18 cellular contexts compared by ENCODE assay signal in genomic region chr10:20709708-20710107, GRCh38.
"Had no signal": no experiment of that assay in that cellular context is flagged by ENCODE, and none has a peak within 500 bp of the region (broad histone marks: within the 10 kb centered on the region; RNA-seq: fewer than 3 reads in every experiment).

No MANE protein-coding gene starts in this region.

- ATAC-seq: foreskin keratinocyte; gastroesophageal sphincter; heart left ventricle; left cardiac atrium; left lung; left ventricle myocardium superior; lower lobe of right lung; naive thymus-derived CD4-positive, alpha-beta T cell had no signal

- H3K4me3 ChIP-seq: coronary artery, dorsolateral prefrontal cortex, esophagus muscularis mucosa, gastroesophageal sphincter, heart left ventricle, hepatocyte, left lung, lower lobe of right lung had no signal

- H3K4me1 ChIP-seq: esophagus muscularis mucosa, foreskin keratinocyte, gastroesophageal sphincter, heart left ventricle, left lung, lower lobe of right lung had no signal

- H3K27me3 ChIP-seq: dorsolateral prefrontal cortex, esophagus muscularis mucosa, foreskin keratinocyte, gastroesophageal sphincter, heart left ventricle, hepatocyte, left lung had no signal

- H3K4me3 Mint-ChIP-seq: naive thymus-derived CD4-positive, alpha-beta T cell had no signal

- H3K27ac ChIP-seq: coronary artery, dorsolateral prefrontal cortex, esophagus muscularis mucosa, foreskin keratinocyte, gastroesophageal sphincter, heart left ventricle, hepatocyte, left lung, lower lobe of right lung had no signal

- H3K27me3 Mint-ChIP-seq: naive thymus-derived CD4-positive, alpha-beta T cell had no signal

- H3K27ac Mint-ChIP-seq: naive thymus-derived CD4-positive, alpha-beta T cell had no signal

- H3K79me2 ChIP-seq: hepatocyte had no signal

- H3K4me1 Mint-ChIP-seq: naive thymus-derived CD4-positive, alpha-beta T cell had no signal

- H3K9me3 ChIP-seq: esophagus muscularis mucosa, gastroesophageal sphincter, heart left ventricle, left lung, lower lobe of right lung had no signal

- H3K4me2 ChIP-seq: hepatocyte had no signal

- H2AFZ ChIP-seq: hepatocyte had no signal

- H3K36me3 ChIP-seq: esophagus muscularis mucosa, gastroesophageal sphincter, heart left ventricle, left lung, lower lobe of right lung had no signal

- DNase-seq: dermis blood vessel endothelial cell; dorsolateral prefrontal cortex; effector CD4-positive, alpha-beta T cell; effector memory CD4-positive, alpha-beta T cell; foreskin keratinocyte; heart left ventricle; hypothalamus; left cardiac atrium; left lung; left ventricle myocardium superior; lower lobe of right lung; mesenchymal stem cell; midbrain; naive thymus-derived CD4-positive, alpha-beta T cell had no signal
